Comparison of ENCODE assay signal across 2 cellular contexts in the genomic region with DNA sequence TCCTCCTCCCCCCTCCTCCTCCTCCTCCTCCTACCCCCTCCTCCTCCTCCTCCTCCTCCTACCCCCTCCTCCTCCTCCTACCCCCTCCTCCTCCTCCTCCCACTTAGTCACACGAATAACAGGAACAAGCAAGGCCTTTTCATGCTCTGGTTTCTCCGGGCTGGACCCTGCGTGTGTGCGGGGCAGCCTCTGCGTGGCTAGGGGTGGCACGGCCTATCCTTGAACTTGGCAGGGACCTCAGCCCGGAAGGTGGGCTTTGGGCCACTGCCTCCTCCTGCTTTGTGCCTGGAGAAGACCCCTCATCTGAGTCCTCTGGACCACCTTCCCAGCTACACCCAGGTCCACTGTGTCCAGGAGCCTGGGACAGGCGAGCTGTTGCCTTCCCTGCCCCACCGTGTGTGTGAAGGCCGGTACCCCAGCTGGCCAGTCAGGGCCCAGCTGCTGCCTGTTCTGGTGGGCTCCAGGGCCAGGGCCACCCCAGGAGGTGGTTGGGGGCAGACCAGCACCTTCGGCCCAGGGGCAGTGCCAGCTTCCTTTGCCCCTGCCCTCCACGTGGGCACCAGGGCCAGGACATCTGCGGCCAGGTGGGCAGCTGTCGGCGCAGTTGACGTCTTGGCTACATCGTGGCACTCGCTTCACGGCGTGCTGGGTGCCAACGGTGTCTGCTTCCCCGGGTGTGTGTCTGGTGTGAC.
TF ChIP-seq lines count a peak whose summit lies in the region.

No MANE protein-coding gene starts in this region.

TF ChIP-seq in SK-N-SH, 30 proteins besides CTCF, POLR2A, EP300 and RAD21 (continued from another document):
- TF ChIP-seq MXI1 (IDR thresholded peaks at IDR 0.05; ENCODE audit: low read depth, low read length): no peak
- no peak for TF ChIP-seq SMC3 (IDR thresholded peaks at IDR 0.05; ENCODE audit: low read depth, low read length)
- TF ChIP-seq, protein P1, sequence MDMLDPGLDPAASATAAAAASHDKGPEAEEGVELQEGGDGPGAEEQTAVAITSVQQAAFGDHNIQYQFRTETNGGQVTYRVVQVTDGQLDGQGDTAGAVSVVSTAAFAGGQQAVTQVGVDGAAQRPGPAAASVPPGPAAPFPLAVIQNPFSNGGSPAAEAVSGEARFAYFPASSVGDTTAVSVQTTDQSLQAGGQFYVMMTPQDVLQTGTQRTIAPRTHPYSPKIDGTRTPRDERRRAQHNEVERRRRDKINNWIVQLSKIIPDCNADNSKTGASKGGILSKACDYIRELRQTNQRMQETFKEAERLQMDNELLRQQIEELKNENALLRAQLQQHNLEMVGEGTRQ (IDR thresholded peaks at IDR 0.05; ENCODE audit: borderline replicate concordance, low read depth, low read length): no peak
- no peak for TF ChIP-seq POLR2AphosphoS5 (IDR thresholded peaks at IDR 0.05; ENCODE audit: low read depth, low read length)
- no peak for TF ChIP-seq NFIC (IDR thresholded peaks at IDR 0.05; ENCODE audit: borderline replicate concordance)
- TF ChIP-seq GATA2 (CRISPR knock-in tag; IDR thresholded peaks at IDR 0.05): no peak
- TF ChIP-seq, protein P2, sequence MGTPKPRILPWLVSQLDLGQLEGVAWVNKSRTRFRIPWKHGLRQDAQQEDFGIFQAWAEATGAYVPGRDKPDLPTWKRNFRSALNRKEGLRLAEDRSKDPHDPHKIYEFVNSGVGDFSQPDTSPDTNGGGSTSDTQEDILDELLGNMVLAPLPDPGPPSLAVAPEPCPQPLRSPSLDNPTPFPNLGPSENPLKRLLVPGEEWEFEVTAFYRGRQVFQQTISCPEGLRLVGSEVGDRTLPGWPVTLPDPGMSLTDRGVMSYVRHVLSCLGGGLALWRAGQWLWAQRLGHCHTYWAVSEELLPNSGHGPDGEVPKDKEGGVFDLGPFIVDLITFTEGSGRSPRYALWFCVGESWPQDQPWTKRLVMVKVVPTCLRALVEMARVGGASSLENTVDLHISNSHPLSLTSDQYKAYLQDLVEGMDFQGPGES (IDR thresholded peaks at IDR 0.05; ENCODE audit: low read depth, low read length): no peak
- TF ChIP-seq RCOR1 (IDR thresholded peaks at IDR 0.05; ENCODE audit: low read length): no peak
- TF ChIP-seq RFX5 (IDR thresholded peaks at IDR 0.05; ENCODE audit: low read length): no peak

TF ChIP-seq in SK-N-SH treated with all-trans-retinoic acid at 6 μM for 48 hours, 23 proteins besides CTCF, POLR2A, EP300 and RAD21 (continued from another document):
- no peak for TF ChIP-seq ZFP30 (CRISPR knock-in tag; IDR thresholded peaks at IDR 0.05)
- TF ChIP-seq PATZ1 (CRISPR knock-in tag; IDR thresholded peaks at IDR 0.05; ENCODE audit: borderline replicate concordance): no peak
- no peak for TF ChIP-seq BACH2 (CRISPR knock-in tag; IDR thresholded peaks at IDR 0.05; ENCODE audit: borderline replicate concordance)
- TF ChIP-seq TSHZ2 (CRISPR knock-in tag; IDR thresholded peaks at IDR 0.05): no peak
- no peak for TF ChIP-seq CSDC2 (CRISPR knock-in tag; IDR thresholded peaks at IDR 0.05)
- no peak for TF ChIP-seq POU6F1 (CRISPR knock-in tag; IDR thresholded peaks at IDR 0.05; ENCODE audit: borderline replicate concordance, low read depth)
- TF ChIP-seq PPARA (CRISPR knock-in tag; IDR thresholded peaks at IDR 0.05; ENCODE audit: borderline replicate concordance): no peak
- no peak for TF ChIP-seq ZNF70 (CRISPR knock-in tag; IDR thresholded peaks at IDR 0.05)
- no peak for TF ChIP-seq ESRRG (CRISPR knock-in tag; IDR thresholded peaks at IDR 0.05)
- TF ChIP-seq TOX (CRISPR knock-in tag; IDR thresholded peaks at IDR 0.05; ENCODE audit: borderline replicate concordance): no peak
- no peak for TF ChIP-seq OSR1 (CRISPR knock-in tag; IDR thresholded peaks at IDR 0.05)
- no peak for TF ChIP-seq ZFP3 (CRISPR knock-in tag; IDR thresholded peaks at IDR 0.05)
- no peak for TF ChIP-seq ZNF565 (CRISPR knock-in tag; conservative IDR thresholded peaks at IDR 0.05; ENCODE audit: low read depth)
